ENCODE assay signal across 34 cellular contexts in the genomic region with DNA sequence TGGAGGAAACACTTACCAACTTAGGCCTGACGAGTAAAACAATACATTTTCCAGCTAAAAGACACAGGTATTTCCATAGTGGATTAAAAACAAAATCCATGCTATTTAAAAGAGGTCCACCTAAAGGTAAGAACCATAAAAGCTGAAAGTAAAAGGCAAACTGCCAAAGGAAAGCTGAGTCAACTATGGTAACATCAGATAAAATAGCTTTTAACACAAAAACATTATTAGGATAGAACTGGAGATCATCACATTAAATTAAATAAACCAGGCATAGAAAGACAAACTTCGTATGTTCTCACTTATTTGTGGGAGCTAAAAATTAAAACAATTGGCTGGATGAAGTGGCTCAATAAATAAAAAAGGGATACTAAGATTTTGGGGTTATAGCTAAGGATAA.
DNase-seq lines count a peak whose midpoint lies in the region; ATAC-seq, FAIRE-seq and TF ChIP-seq lines count a peak whose summit lies in the region.
"Had no signal": no experiment of that assay in that cellular context is flagged by ENCODE, and none has a peak within 500 bp of the region (broad histone marks: within the 10 kb centered on the region; RNA-seq: fewer than 3 reads in every experiment).

No MANE protein-coding gene starts in this region.

- H2BK20ac ChIP-seq in IMR-90 (ENCODE audit: low read depth, low read length), result no peak overlapping the region

- H2AFZ ChIP-seq in IMR-90 (replicated peaks; ENCODE audit: low read length, poor library complexity) (no peak overlapping the region), astrocyte (ENCODE audit: low read depth, low read length) (no peak overlapping the region)
- H2AFZ ChIP-seq: neural progenitor cell had no signal

- H3K4me3 ChIP-seq in IMR-90 (ENCODE audit: insufficient read depth, low read depth, low read length) (no peak overlapping the region), astrocyte (ENCODE audit: insufficient read depth, low read depth, low read length) (no peak overlapping the region), fibroblast of pulmonary artery (replicated peaks; ENCODE audit: low read depth, low read length) (no peak overlapping the region)
- H3K4me3 ChIP-seq: body of pancreas, esophagus squamous epithelium, left lung, neural progenitor cell, pancreas, Peyer's patch had no signal

- H3K14ac ChIP-seq in IMR-90 (replicated peaks; ENCODE audit: low read depth, low read length), result no peak overlapping the region

- no peak overlapping the region for H2BK120ac ChIP-seq in IMR-90 (ENCODE audit: low read depth, low read length)

- no peak overlapping the region for H3K23ac ChIP-seq in IMR-90 (ENCODE audit: low read depth, low read length)

- no CpG with 5 or more reads among the region's 2 CpGs for WGBS in IMR-90 (ENCODE audit: extremely low coverage in 2 of 2, insufficient read length in 1 of 2), 2 experiments

- TF ChIP-seq CTCF in 22Rv1 (IDR thresholded peaks at IDR 0.05), result no peak
- no peak for TF ChIP-seq CTCF in IMR-90 (conservative IDR thresholded peaks at IDR 0.05; ENCODE audit: low read depth, low read length)
- TF ChIP-seq CTCF in astrocyte (IDR thresholded peaks at IDR 0.05; ENCODE audit: insufficient read depth, low read depth, low read length), result no peak
- no peak for TF ChIP-seq CTCF in fibroblast of pulmonary artery (IDR thresholded peaks at IDR 0.05; ENCODE audit: low read length, missing control alignments)

- H3K36me3 Mint-ChIP-seq in astrocyte (ENCODE audit: low read depth, unreplicated experiment) (peaks cover 10% of the 10 kb centered on the region), T-helper 17 cell (ENCODE audit: low read depth) (peaks cover 13% of the 10 kb centered on the region)
- H3K36me3 Mint-ChIP-seq in activated naive CD8-positive, alpha-beta T cell treated with anti-CD3 and anti-CD28 coated beads for 36 hours, result peaks cover 10% of the 10 kb centered on the region

- peaks cover 2% of the 10 kb centered on the region; the same call in 1 of the 2 replicates for H3K9me1 ChIP-seq in IMR-90 (ENCODE audit: insufficient read depth, low read length)

- TF ChIP-seq POLR2A in IMR-90 (IDR thresholded peaks at IDR 0.05; ENCODE audit: low read depth, low read length), result no peak

- H3K79me1 ChIP-seq in IMR-90 (ENCODE audit: low read depth in 1 of 2, low read length in 2 of 2), result no peaks in the 10 kb centered on the region; a peak in 1 of 4 replicates

- no peak overlapping the region for H2AK9ac ChIP-seq in IMR-90 (replicated peaks; ENCODE audit: low read depth, low read length, poor library complexity)

- peak; percentile 55 for DNase-seq in IMR-90
- DNase-seq in astrocyte (ENCODE audit: low read depth), result peak; percentile 34
- peak; percentile 31 for DNase-seq in fibroblast of pulmonary artery (ENCODE audit: low read depth)
- DNase-seq in T-helper 17 cell, result no peak
- no peak for DNase-seq in activated effector memory CD4-positive, alpha-beta T cell treated with Interleukin-2 at 50 U/mL for 16 hours
- no peak for DNase-seq in activated naive CD8-positive, alpha-beta T cell treated with anti-CD3 and anti-CD28 coated beads for 36 hours
- DNase-seq: activated CD4-positive, alpha-beta T cell treated with anti-CD3 and anti-CD28 coated beads, Interleukin-2, amount 10 ng/mL, durations not matched to agents 7 days and 5 days; activated gamma-delta T cell; activated naive CD8-positive, alpha-beta T cell treated with anti-CD3 and anti-CD28 coated beads, Interleukin-2, amount 10 ng/mL, durations not matched to agents 7 days and 5 days; body of pancreas; CD8-positive, alpha-beta memory T cell; dermis blood vessel endothelial cell; DMS 273 treated with DMSO at 0.1 percent for 48 hours; EL; esophagus squamous epithelium; HCEC 1CT; left lung; mesenchymal stem cell; NCI-H1436; NCI-H226; NCI-H526 treated with DMSO at 0.1 percent for 48 hours; pancreas; Peyer's patch; right cardiac atrium; SIG-M5; stimulated activated CD4-positive, alpha-beta T cell treated with anti-CD3 and anti-CD28 coated beads, Interleukin-1b, Interleukin-23, amount 100 ng/mL, for 48 hours; stimulated activated naive CD8-positive, alpha-beta T cell treated with anti-CD3 and anti-CD28 coated beads, Interleukin-15, Interleukin-2, amounts not matched to agents 100 U/mL and 50 U/mL, for 24 hours; SW 1271; T1000 had no signal

- H3K27me3 Mint-ChIP-seq in astrocyte (ENCODE audit: low read depth, unreplicated experiment) (no peaks in the 10 kb centered on the region), T-helper 17 cell (no peaks in the 10 kb centered on the region)
- H3K27me3 Mint-ChIP-seq in activated naive CD8-positive, alpha-beta T cell treated with anti-CD3 and anti-CD28 coated beads for 36 hours, result no peaks in the 10 kb centered on the region
- H3K27me3 Mint-ChIP-seq: activated CD4-positive, alpha-beta T cell treated with anti-CD3 and anti-CD28 coated beads, Interleukin-2, amount 10 ng/mL, durations not matched to agents 7 days and 5 days; activated naive CD8-positive, alpha-beta T cell treated with anti-CD3 and anti-CD28 coated beads, Interleukin-2, amount 10 ng/mL, durations not matched to agents 7 days and 5 days; B cell; CD8-positive, alpha-beta memory T cell had no signal

- H4K20me1 ChIP-seq in IMR-90 (ENCODE audit: insufficient read depth, low read length), result no peaks in the 10 kb centered on the region
- no peaks in the 10 kb centered on the region for H4K20me1 ChIP-seq in astrocyte (ENCODE audit: insufficient read depth, low read length)

- H3K27ac ChIP-seq in 22Rv1, result peak overlapping the region; percentile 57
- H3K27ac ChIP-seq in IMR-90 (ENCODE audit: insufficient read depth, low read length), result no peak overlapping the region
- no peak overlapping the region for H3K27ac ChIP-seq in astrocyte (ENCODE audit: low read depth, low read length)
- H3K27ac ChIP-seq: body of pancreas, esophagus squamous epithelium, left lung, neural progenitor cell, pancreas, Peyer's patch had no signal

- no peak overlapping the region for H2BK5ac ChIP-seq in IMR-90 (ENCODE audit: low read depth, low read length, poor library complexity, severe bottlenecking)

- dilution Hi-C loops in IMR-90 (cut with HindIII; ENCODE audit: low sequenced_read_pairs, unreplicated experiment), result no loop called here

- BruUV-seq in IMR-90 (replicated peaks; lab: Mats Ljungman, UMichigan), result no TSS peak

- H3K27ac Mint-ChIP-seq in astrocyte (ENCODE audit: unreplicated experiment) (no peak overlapping the region), T-helper 17 cell (no peak overlapping the region)
- H3K27ac Mint-ChIP-seq in activated naive CD8-positive, alpha-beta T cell treated with anti-CD3 and anti-CD28 coated beads for 36 hours, result no peak overlapping the region
- H3K27ac Mint-ChIP-seq: activated CD4-positive, alpha-beta T cell treated with anti-CD3 and anti-CD28 coated beads, Interleukin-2, amount 10 ng/mL, durations not matched to agents 7 days and 5 days; B cell; CD8-positive, alpha-beta memory T cell; neural progenitor cell had no signal

- H3K9me3 ChIP-seq in IMR-90 (ENCODE audit: control insufficient read depth, insufficient read depth, low read length) (peaks cover 2% of the 10 kb centered on the region; the same call in 1 of the 2 replicates), astrocyte (ENCODE audit: insufficient read depth, low read depth, low read length) (no peaks in the 10 kb centered on the region), T-helper 17 cell (ENCODE audit: control insufficient read depth, low read length, poor library complexity, severe bottlenecking) (no peaks in the 10 kb centered on the region)
- H3K9me3 ChIP-seq: body of pancreas, esophagus squamous epithelium, pancreas, Peyer's patch had no signal

- in situ Hi-C loops in IMR-90 (cut with MboI; ENCODE audit: low sequenced_read_pairs), result no loop called here

- H3K9ac ChIP-seq in IMR-90 (ENCODE audit: low read depth, low read length) (no peak overlapping the region), astrocyte (ENCODE audit: low read length) (no peak overlapping the region)
- H3K9ac ChIP-seq: neural progenitor cell had no signal

- no peaks in the 10 kb centered on the region for H3K27me3 ChIP-seq in IMR-90 (ENCODE audit: control insufficient read depth, insufficient read depth, low read length)
- no peaks in the 10 kb centered on the region for H3K27me3 ChIP-seq in astrocyte (ENCODE audit: insufficient read depth, low read length)
- H3K27me3 ChIP-seq: body of pancreas, esophagus squamous epithelium, left lung, neural progenitor cell, pancreas, Peyer's patch had no signal

- no peak for FAIRE-seq in astrocyte (lab: Jason Lieb, UNC)
- FAIRE-seq: islet of Langerhans, pancreas had no signal

- CTCF ChIA-PET in IMR-90 (lab: Yijun Ruan, JAX), result no interaction called here

- no peak for TF ChIP-seq RAD21 in IMR-90 (IDR thresholded peaks at IDR 0.05; ENCODE audit: low read length)

- H4K8ac ChIP-seq in IMR-90 (ENCODE audit: low read depth in 2 of 2, low read length in 2 of 2), result no peak overlapping the region

- H2AK5ac ChIP-seq in IMR-90 (ENCODE audit: low read depth, low read length), result no peak overlapping the region

- H3K4me1 ChIP-seq in IMR-90 (ENCODE audit: control insufficient read depth, insufficient read depth, low read length) (peaks cover 2% of the 10 kb centered on the region; the same call in 1 of the 2 replicates), astrocyte (ENCODE audit: insufficient read depth, low read length) (no peaks in the 10 kb centered on the region)
- H3K4me1 ChIP-seq: body of pancreas, left lung, neural progenitor cell, pancreas, Peyer's patch had no signal

- H3K79me2 ChIP-seq in astrocyte (ENCODE audit: insufficient read depth, low read length), result no peaks in the 10 kb centered on the region

- no peak overlapping the region for H4K91ac ChIP-seq in IMR-90 (ENCODE audit: insufficient read depth, low read depth, low read length)

- no peak overlapping the region for H3K18ac ChIP-seq in IMR-90 (ENCODE audit: low read depth, low read length)

- no peak overlapping the region for H2BK15ac ChIP-seq in IMR-90 (ENCODE audit: low read depth, low read length)

- POLR2A ChIA-PET in IMR-90 (lab: Charles Lee; ENCODE audit: unreplicated experiment), result no interaction called here

- H4K5ac ChIP-seq in IMR-90 (ENCODE audit: low read depth, low read length), result no peak overlapping the region

- no peak overlapping the region for H3K56ac ChIP-seq in IMR-90 (ENCODE audit: extremely low read depth, insufficient read depth, low read length)

- H3K9me3 Mint-ChIP-seq in astrocyte (ENCODE audit: unreplicated experiment), result no peaks in the 10 kb centered on the region
- no peaks in the 10 kb centered on the region for H3K9me3 Mint-ChIP-seq in activated naive CD8-positive, alpha-beta T cell treated with anti-CD3 and anti-CD28 coated beads for 36 hours
- H3K9me3 Mint-ChIP-seq: activated naive CD8-positive, alpha-beta T cell treated with anti-CD3 and anti-CD28 coated beads, Interleukin-2, amount 10 ng/mL, durations not matched to agents 7 days and 5 days; CD8-positive, alpha-beta memory T cell had no signal

- H3K4me1 Mint-ChIP-seq in astrocyte (ENCODE audit: low read depth, unreplicated experiment) (no peaks in the 10 kb centered on the region), T-helper 17 cell (peaks cover 10% of the 10 kb centered on the region)
- H3K4me1 Mint-ChIP-seq in activated naive CD8-positive, alpha-beta T cell treated with anti-CD3 and anti-CD28 coated beads for 36 hours, result no peaks in the 10 kb centered on the region
- H3K4me1 Mint-ChIP-seq: activated naive CD8-positive, alpha-beta T cell treated with anti-CD3 and anti-CD28 coated beads, Interleukin-2, amount 10 ng/mL, durations not matched to agents 7 days and 5 days; B cell; neural progenitor cell had no signal

- H3K4me3 Mint-ChIP-seq in astrocyte (ENCODE audit: unreplicated experiment) (no peak overlapping the region), T-helper 17 cell (no peak overlapping the region)
- no peak overlapping the region for H3K4me3 Mint-ChIP-seq in activated naive CD8-positive, alpha-beta T cell treated with anti-CD3 and anti-CD28 coated beads for 36 hours
- H3K4me3 Mint-ChIP-seq: activated CD4-positive, alpha-beta T cell treated with anti-CD3 and anti-CD28 coated beads, Interleukin-2, amount 10 ng/mL, durations not matched to agents 7 days and 5 days; activated naive CD8-positive, alpha-beta T cell treated with anti-CD3 and anti-CD28 coated beads, Interleukin-2, amount 10 ng/mL, durations not matched to agents 7 days and 5 days; B cell; CD8-positive, alpha-beta memory T cell; neural progenitor cell had no signal

- H3K36me3 ChIP-seq in IMR-90 (ENCODE audit: control insufficient read depth, insufficient read depth, low read length) (peaks cover 9% of the 10 kb centered on the region; the same call in 1 of the 2 replicates), astrocyte (ENCODE audit: insufficient read depth, low read length) (no peaks in the 10 kb centered on the region)

- intact Hi-C loops in IMR-90 (cut with micrococcal nuclease), result no loop called here

- no peak overlapping the region for H3K4ac ChIP-seq in IMR-90 (ENCODE audit: low read depth, low read length)

- H3K4me2 ChIP-seq in IMR-90 (ENCODE audit: low read depth, low read length) (no peak overlapping the region), astrocyte (ENCODE audit: low read length) (no peak overlapping the region)
- H3K4me2 ChIP-seq: neural progenitor cell had no signal

- no peak for ATAC-seq in IMR-90 (ENCODE audit: low read depth)
- ATAC-seq in T-helper 17 cell, result no peak
- ATAC-seq in GM18861 (IDR thresholded peaks at IDR 0.05; ENCODE audit: unreplicated experiment), result no peak
- ATAC-seq: body of pancreas; left lung; pancreas; right cardiac atrium; stimulated activated naive CD8-positive, alpha-beta T cell treated with anti-CD3 and anti-CD28 coated beads, Interleukin-15, Interleukin-2, amounts not matched to agents 100 U/mL and 50 U/mL, for 24 hours had no signal

Comparison
In these comparisons a context has a peak if more than half of its experiments do, and no peak if none do; other contexts are left out.
1. DNase-seq: peak in IMR-90 (single experiment), astrocyte (single experiment) and fibroblast of pulmonary artery (single experiment); none in T-helper 17 cell (0 of 3), activated effector memory CD4-positive, alpha-beta T cell treated with Interleukin-2 at 50 U/mL for 16 hours (single experiment) and activated naive CD8-positive, alpha-beta T cell treated with anti-CD3 and anti-CD28 coated beads for 36 hours (single experiment).